1 cellular context compared by ENCODE assay signal in the genomic region with DNA sequence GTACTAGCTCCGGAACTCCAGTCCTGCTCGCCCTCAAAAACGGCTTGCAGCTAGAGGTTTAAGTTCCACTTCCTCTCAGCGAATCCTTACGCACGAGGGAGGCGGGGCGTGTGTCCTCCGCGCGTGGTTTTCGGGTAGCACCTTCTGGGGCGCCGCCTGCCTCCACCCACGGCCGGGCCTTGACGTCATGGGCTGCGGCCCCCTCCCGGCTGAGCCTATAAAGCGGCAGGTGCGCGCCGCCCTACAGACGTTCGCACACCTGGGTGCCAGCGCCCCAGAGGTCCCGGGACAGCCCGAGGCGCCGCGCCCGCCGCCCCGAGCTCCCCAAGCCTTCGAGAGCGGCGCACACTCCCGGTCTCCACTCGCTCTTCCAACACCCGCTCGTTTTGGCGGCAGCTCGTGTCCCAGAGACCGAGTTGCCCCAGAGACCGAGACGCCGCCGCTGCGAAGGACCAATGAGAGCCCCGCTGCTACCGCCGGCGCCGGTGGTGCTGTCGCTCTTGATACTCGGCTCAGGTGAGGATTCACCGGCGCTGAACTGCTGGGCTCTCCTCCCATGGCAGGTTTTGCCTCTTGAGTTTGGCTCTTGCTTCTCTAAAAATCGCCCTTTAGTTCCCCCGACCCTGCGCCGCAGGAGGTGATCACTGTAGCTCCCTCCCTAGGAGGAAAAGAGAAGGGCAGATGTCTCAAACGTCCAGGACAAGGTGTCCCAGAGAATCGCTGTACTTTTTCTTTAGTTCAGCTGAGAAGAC.
TF ChIP-seq lines count a peak whose summit lies in the region.

A gene with protein sequence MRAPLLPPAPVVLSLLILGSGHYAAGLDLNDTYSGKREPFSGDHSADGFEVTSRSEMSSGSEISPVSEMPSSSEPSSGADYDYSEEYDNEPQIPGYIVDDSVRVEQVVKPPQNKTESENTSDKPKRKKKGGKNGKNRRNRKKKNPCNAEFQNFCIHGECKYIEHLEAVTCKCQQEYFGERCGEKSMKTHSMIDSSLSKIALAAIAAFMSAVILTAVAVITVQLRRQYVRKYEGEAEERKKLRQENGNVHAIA (plus strand): TSS at position 246 of the 752 bp plus-strand sequence. CDS start 210 bp downstream, at position 456.

TF ChIP-seq in HepG2, 621 proteins besides CTCF, POLR2A, EP300 and RAD21 (continued from another document):
- TF ChIP-seq, protein P1, sequence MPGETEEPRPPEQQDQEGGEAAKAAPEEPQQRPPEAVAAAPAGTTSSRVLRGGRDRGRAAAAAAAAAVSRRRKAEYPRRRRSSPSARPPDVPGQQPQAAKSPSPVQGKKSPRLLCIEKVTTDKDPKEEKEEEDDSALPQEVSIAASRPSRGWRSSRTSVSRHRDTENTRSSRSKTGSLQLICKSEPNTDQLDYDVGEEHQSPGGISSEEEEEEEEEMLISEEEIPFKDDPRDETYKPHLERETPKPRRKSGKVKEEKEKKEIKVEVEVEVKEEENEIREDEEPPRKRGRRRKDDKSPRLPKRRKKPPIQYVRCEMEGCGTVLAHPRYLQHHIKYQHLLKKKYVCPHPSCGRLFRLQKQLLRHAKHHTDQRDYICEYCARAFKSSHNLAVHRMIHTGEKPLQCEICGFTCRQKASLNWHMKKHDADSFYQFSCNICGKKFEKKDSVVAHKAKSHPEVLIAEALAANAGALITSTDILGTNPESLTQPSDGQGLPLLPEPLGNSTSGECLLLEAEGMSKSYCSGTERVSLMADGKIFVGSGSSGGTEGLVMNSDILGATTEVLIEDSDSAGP (CRISPR knock-in tag; IDR thresholded peaks at IDR 0.05; ENCODE audit: borderline replicate concordance), result no peak
- peak; percentile 67; the same call in 1 of the 2 replicates for TF ChIP-seq RFX3 (CRISPR knock-in tag; IDR thresholded peaks at IDR 0.05)
- no peak for TF ChIP-seq MAFG (CRISPR knock-in tag; IDR thresholded peaks at IDR 0.05)
- TF ChIP-seq RXRA (CRISPR knock-in tag; IDR thresholded peaks at IDR 0.05), result no peak
- TF ChIP-seq RBM22 (optimal IDR thresholded peaks at IDR 0.05; ENCODE audit: low read length), result no peak
- peak; percentile 39 for TF ChIP-seq NFYB (CRISPR knock-in tag; IDR thresholded peaks at IDR 0.05)
- peak; percentile 66 for TF ChIP-seq RBFOX2 (IDR thresholded peaks at IDR 0.05; ENCODE audit: low read depth, low read length)
- 0 out of 2 replicates have a peak, but pooled peaks have one; percentile 16 for TF ChIP-seq HOXA3 (CRISPR knock-in tag; IDR thresholded peaks at IDR 0.05)
- TF ChIP-seq, protein P2, sequence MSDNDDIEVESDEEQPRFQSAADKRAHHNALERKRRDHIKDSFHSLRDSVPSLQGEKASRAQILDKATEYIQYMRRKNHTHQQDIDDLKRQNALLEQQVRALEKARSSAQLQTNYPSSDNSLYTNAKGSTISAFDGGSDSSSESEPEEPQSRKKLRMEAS (IDR thresholded peaks at IDR 0.05), result peak; percentile 58
- TF ChIP-seq SALL1 (CRISPR knock-in tag; IDR thresholded peaks at IDR 0.05), result 0 out of 2 replicates have a peak, but pooled peaks have one; percentile 15
- TF ChIP-seq, protein P3, sequence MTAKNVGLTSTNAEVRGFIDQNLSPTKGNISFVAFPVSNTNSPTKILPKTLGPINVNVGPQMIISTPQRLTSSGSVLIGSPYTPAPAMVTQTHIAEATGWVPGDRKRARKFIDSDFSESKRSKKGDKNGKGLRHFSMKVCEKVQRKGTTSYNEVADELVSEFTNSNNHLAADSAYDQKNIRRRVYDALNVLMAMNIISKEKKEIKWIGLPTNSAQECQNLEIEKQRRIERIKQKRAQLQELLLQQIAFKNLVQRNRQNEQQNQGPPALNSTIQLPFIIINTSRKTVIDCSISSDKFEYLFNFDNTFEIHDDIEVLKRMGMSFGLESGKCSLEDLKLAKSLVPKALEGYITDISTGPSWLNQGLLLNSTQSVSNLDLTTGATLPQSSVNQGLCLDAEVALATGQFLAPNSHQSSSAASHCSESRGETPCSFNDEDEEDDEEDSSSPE (CRISPR knock-in tag; IDR thresholded peaks at IDR 0.05), result 0 out of 2 replicates have a peak, but pooled peaks have one; percentile 31
- TF ChIP-seq ZSCAN29 (CRISPR knock-in tag; conservative IDR thresholded peaks at IDR 0.05), result no peak
- no peak for TF ChIP-seq HDAC6 (IDR thresholded peaks at IDR 0.05; ENCODE audit: low read depth, low read length)
- TF ChIP-seq ZNF180 (CRISPR knock-in tag; IDR thresholded peaks at IDR 0.05; ENCODE audit: borderline replicate concordance, low read depth), result no peak
- TF ChIP-seq, protein P4, sequence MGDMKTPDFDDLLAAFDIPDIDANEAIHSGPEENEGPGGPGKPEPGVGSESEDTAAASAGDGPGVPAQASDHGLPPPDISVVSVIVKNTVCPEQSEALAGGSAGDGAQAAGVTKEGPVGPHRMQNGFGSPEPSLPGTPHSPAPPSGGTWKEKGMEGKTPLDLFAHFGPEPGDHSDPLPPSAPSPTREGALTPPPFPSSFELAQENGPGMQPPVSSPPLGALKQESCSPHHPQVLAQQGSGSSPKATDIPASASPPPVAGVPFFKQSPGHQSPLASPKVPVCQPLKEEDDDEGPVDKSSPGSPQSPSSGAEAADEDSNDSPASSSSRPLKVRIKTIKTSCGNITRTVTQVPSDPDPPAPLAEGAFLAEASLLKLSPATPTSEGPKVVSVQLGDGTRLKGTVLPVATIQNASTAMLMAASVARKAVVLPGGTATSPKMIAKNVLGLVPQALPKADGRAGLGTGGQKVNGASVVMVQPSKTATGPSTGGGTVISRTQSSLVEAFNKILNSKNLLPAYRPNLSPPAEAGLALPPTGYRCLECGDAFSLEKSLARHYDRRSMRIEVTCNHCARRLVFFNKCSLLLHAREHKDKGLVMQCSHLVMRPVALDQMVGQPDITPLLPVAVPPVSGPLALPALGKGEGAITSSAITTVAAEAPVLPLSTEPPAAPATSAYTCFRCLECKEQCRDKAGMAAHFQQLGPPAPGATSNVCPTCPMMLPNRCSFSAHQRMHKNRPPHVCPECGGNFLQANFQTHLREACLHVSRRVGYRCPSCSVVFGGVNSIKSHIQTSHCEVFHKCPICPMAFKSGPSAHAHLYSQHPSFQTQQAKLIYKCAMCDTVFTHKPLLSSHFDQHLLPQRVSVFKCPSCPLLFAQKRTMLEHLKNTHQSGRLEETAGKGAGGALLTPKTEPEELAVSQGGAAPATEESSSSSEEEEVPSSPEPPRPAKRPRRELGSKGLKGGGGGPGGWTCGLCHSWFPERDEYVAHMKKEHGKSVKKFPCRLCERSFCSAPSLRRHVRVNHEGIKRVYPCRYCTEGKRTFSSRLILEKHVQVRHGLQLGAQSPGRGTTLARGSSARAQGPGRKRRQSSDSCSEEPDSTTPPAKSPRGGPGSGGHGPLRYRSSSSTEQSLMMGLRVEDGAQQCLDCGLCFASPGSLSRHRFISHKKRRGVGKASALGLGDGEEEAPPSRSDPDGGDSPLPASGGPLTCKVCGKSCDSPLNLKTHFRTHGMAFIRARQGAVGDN (CRISPR knock-in tag; IDR thresholded peaks at IDR 0.05), result peak; percentile 69
- TF ChIP-seq, protein P5, sequence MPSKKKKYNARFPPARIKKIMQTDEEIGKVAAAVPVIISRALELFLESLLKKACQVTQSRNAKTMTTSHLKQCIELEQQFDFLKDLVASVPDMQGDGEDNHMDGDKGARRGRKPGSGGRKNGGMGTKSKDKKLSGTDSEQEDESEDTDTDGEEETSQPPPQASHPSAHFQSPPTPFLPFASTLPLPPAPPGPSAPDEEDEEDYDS (CRISPR knock-in tag; IDR thresholded peaks at IDR 0.05), result no peak
- peak; percentile 34 for TF ChIP-seq SAP130 (CRISPR knock-in tag; IDR thresholded peaks at IDR 0.05; ENCODE audit: low read depth)
- TF ChIP-seq FOXK1 (CRISPR knock-in tag; IDR thresholded peaks at IDR 0.05; ENCODE audit: borderline replicate concordance, low read depth), result no peak
